In the genomic region with DNA sequence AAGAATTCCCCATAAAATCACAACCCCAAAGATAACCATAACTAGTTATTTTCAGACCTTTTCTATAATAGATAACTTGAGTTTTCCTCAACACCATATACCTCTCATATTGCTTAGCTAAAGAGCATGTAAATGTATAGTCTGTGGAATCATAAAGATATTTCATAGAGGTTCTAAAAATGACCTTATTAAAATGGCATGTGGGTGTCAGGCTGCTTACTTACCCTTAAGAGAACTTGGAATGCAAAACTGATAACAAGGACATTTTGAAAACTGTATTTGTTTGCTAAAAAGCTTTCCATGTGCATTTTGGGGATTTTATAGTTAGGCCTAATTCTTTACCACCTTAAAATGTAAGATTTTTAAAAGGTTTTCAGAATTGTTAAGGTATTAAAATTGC, we compare ENCODE assay signal across 14 cellular contexts.
"Had no signal": no experiment of that assay in that cellular context is flagged by ENCODE, and none has a peak within 500 bp of the region (broad histone marks: within the 10 kb centered on the region; RNA-seq: fewer than 3 reads in every experiment).

No MANE protein-coding gene starts in this region.

- H3K27ac ChIP-seq: colonic mucosa, neutrophil, suprapubic skin had no signal

- H3K4me1 ChIP-seq: colonic mucosa had no signal

- H3K36me3 ChIP-seq: colonic mucosa, neutrophil, suprapubic skin had no signal

- H3K4me3 ChIP-seq: colonic mucosa, lung, suprapubic skin had no signal

- H3K27me3 ChIP-seq: colonic mucosa, suprapubic skin had no signal

- DNase-seq: activated CD4-positive, alpha-beta T cell treated with anti-CD3 and anti-CD28 coated beads for 48 hours; activated T-cell treated with anti-CD3 and anti-CD28 coated beads for 4 hours; colonic mucosa; effector CD8-positive, alpha-beta T cell; hypothalamus; left cardiac atrium; naive thymus-derived CD4-positive, alpha-beta T cell; right cardiac atrium; stimulated activated CD4-positive, alpha-beta T cell treated with anti-CD3 and anti-CD28 coated beads, Interleukin-2, amount 100 ng/mL, for 24 hours; stimulated activated naive B cell treated with anti-CD40 and anti-IgM and Interleukin-4, amounts not matched to agents 10 μg/mL and 1 μg/mL and 100 μg/mL, for 72 hours; T-helper 17 cell had no signal

- H3K9me3 ChIP-seq: colonic mucosa, neutrophil, suprapubic skin had no signal
